Comparison of ENCODE assay signal across 20 cellular contexts in genomic region chr2:227241005-227241404, GRCh38.
"Had no signal": no experiment of that assay in that cellular context is flagged by ENCODE, and none has a peak within 500 bp of the region (broad histone marks: within the 10 kb centered on the region; RNA-seq: fewer than 3 reads in every experiment).

No MANE protein-coding gene starts in this region.

- ATAC-seq: left cardiac atrium; lower lobe of right lung; natural killer cell; right cardiac atrium; stimulated activated naive B cell treated with anti-CD40 and anti-IgM and Interleukin-4, amounts not matched to agents 10 μg/mL and 1 μg/mL and 100 μg/mL, for 72 hours; upper lobe of right lung had no signal

- DNase-seq: cerebellar nuclear complex; dorsolateral prefrontal cortex; effector CD4-positive, alpha-beta T cell; left cardiac atrium; left ventricle myocardium inferior; lower lobe of right lung; natural killer cell; right cardiac atrium; sigmoid colon; spleen; stimulated activated CD4-positive, alpha-beta T cell treated with anti-CD3 and anti-CD28 coated beads, Interleukin-4, amount 100 ng/mL, for 4 hours; stimulated activated naive B cell treated with anti-CD40 and anti-IgM and Interleukin-4, amounts not matched to agents 10 μg/mL and 1 μg/mL and 100 μg/mL, for 72 hours; upper lobe of right lung; uterus had no signal

- H3K36me3 Mint-ChIP-seq: natural killer cell; stimulated activated naive B cell treated with anti-CD40 and anti-IgM and Interleukin-4, amounts not matched to agents 10 μg/mL and 1 μg/mL and 100 μg/mL, for 72 hours had no signal

- H3K4me3 Mint-ChIP-seq: natural killer cell; neural crest cell; stimulated activated naive B cell treated with anti-CD40 and anti-IgM and Interleukin-4, amounts not matched to agents 10 μg/mL and 1 μg/mL and 100 μg/mL, for 72 hours; stimulated activated naive CD8-positive, alpha-beta T cell treated with anti-CD3 and anti-CD28 coated beads, Interleukin-15, Interleukin-2, amounts not matched to agents 100 ng/mL and 50 ng/mL, for 24 hours had no signal

- H3K4me3 ChIP-seq: dorsolateral prefrontal cortex, left ventricle myocardium inferior, lower lobe of right lung, prostate gland, sigmoid colon, skin epidermis, spleen, thoracic aorta, tibial nerve, upper lobe of right lung, uterus had no signal

- H3K27me3 ChIP-seq: sigmoid colon, spleen, tibial nerve, upper lobe of right lung, uterus had no signal

- H3K9me3 Mint-ChIP-seq: natural killer cell; neural crest cell; stimulated activated naive B cell treated with anti-CD40 and anti-IgM and Interleukin-4, amounts not matched to agents 10 μg/mL and 1 μg/mL and 100 μg/mL, for 72 hours; stimulated activated naive CD8-positive, alpha-beta T cell treated with anti-CD3 and anti-CD28 coated beads, Interleukin-15, Interleukin-2, amounts not matched to agents 100 ng/mL and 50 ng/mL, for 24 hours had no signal

- H3K9me3 ChIP-seq: left ventricle myocardium inferior, lower lobe of right lung, prostate gland, sigmoid colon, spleen, thoracic aorta, tibial nerve, upper lobe of right lung, uterus had no signal

- H3K4me1 ChIP-seq: left ventricle myocardium inferior, prostate gland, spleen, tibial nerve, upper lobe of right lung, uterus had no signal

- H3K36me3 ChIP-seq: left ventricle myocardium inferior, lower lobe of right lung, prostate gland, sigmoid colon, thoracic aorta, tibial nerve, upper lobe of right lung, uterus had no signal

- H3K27ac Mint-ChIP-seq: natural killer cell; stimulated activated naive B cell treated with anti-CD40 and anti-IgM and Interleukin-4, amounts not matched to agents 10 μg/mL and 1 μg/mL and 100 μg/mL, for 72 hours; stimulated activated naive CD8-positive, alpha-beta T cell treated with anti-CD3 and anti-CD28 coated beads, Interleukin-15, Interleukin-2, amounts not matched to agents 100 ng/mL and 50 ng/mL, for 24 hours had no signal

- H3K27me3 Mint-ChIP-seq: stimulated activated naive CD8-positive, alpha-beta T cell treated with anti-CD3 and anti-CD28 coated beads, Interleukin-15, Interleukin-2, amounts not matched to agents 100 ng/mL and 50 ng/mL, for 24 hours had no signal

- H3K4me1 Mint-ChIP-seq: natural killer cell; neural crest cell; stimulated activated naive B cell treated with anti-CD40 and anti-IgM and Interleukin-4, amounts not matched to agents 10 μg/mL and 1 μg/mL and 100 μg/mL, for 72 hours had no signal

- H3K27ac ChIP-seq: dorsolateral prefrontal cortex, left ventricle myocardium inferior, lower lobe of right lung, prostate gland, sigmoid colon, skin epidermis, spleen, thoracic aorta, tibial nerve, upper lobe of right lung, uterus had no signal
